In genomic region chr9:128713941-128714573, GRCh38 we compare ENCODE assay signal across 14 cellular contexts.
"Had no signal": no experiment of that assay in that cellular context is flagged by ENCODE, and none has a peak within 500 bp of the region (broad histone marks: within the 10 kb centered on the region; RNA-seq: fewer than 3 reads in every experiment).

No MANE protein-coding gene starts in this region.

- ATAC-seq: gastrocnemius medialis, left lung, natural killer cell, SK-N-SH treated with all-trans-retinoic acid at 6 μM for 48 hours had no signal

- H3K4me1 ChIP-seq: gastrocnemius medialis, heart left ventricle, left lung had no signal

- H3K27me3 Mint-ChIP-seq: activated naive CD8-positive, alpha-beta T cell had no signal

- H3K27me3 ChIP-seq: gastrocnemius medialis, heart left ventricle, left lung, stomach had no signal

- H3K4me3 Mint-ChIP-seq: activated naive CD8-positive, alpha-beta T cell; natural killer cell had no signal

- DNase-seq: activated CD4-positive, alpha-beta T cell treated with anti-CD3 and anti-CD28 coated beads for 1 hour; activated CD4-positive, alpha-beta T cell treated with anti-CD3 and anti-CD28 coated beads, Interleukin-2, amount 50 U/mL, for 48 hours; cerebellar nuclear complex; erythroblast; gastrocnemius medialis; mesendoderm; natural killer cell; stomach had no signal

- H3K27ac ChIP-seq: gastrocnemius medialis, heart left ventricle, left lung, stomach, thoracic aorta had no signal

- H3K9me3 ChIP-seq: gastrocnemius medialis, heart left ventricle, left lung, stomach, thoracic aorta had no signal

- H3K4me3 ChIP-seq: gastrocnemius medialis, heart left ventricle, left lung, stomach, thoracic aorta had no signal

- H3K36me3 Mint-ChIP-seq: activated naive CD8-positive, alpha-beta T cell; natural killer cell had no signal

- H3K36me3 ChIP-seq: gastrocnemius medialis, thoracic aorta had no signal

- H3K9me3 Mint-ChIP-seq: activated T-helper 2 cell treated with anti-CD3 and anti-CD28 coated beads, Interferon-gamma antibody, Interleukin-2, Interleukin-4, amounts not matched to agents 10 μg/mL and 5 μg/mL and 100 μg/mL, durations not matched to agents 14 hours and 24 hours and 36 hours; natural killer cell had no signal

- H3K4me1 Mint-ChIP-seq: natural killer cell had no signal

- H3K27ac Mint-ChIP-seq: activated naive CD8-positive, alpha-beta T cell; activated T-helper 2 cell treated with anti-CD3 and anti-CD28 coated beads, Interferon-gamma antibody, Interleukin-2, Interleukin-4, amounts not matched to agents 10 μg/mL and 5 μg/mL and 100 μg/mL, durations not matched to agents 14 hours and 24 hours and 36 hours; natural killer cell had no signal
